ENCODE assay signal across 6 cellular contexts in the genomic region with DNA sequence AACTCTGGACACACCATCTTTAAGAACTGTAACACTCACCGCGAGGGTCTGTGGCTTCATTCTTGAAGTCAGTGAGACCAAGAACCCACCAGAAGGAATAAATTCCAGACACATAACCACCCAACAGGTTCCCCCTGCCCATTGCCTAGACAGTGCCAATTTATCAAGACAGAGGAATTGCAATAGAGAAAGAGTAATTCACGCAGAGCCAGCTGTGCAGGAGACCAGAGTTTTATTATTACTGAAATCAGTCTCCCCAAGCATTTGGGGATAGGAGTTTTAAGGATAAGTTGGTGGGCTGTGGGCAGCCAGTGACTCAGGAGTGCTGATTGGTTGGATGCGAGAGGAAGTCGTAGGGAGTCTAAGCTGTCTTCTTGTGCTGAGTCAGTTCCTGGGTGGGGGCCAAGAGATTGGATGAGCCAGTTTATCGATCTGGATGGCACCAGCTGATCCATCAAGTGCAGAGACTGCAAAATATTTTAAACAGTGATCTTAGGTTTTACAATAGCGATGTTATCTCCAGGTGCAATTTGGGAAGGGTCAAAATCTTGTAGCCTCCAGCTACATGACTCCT.
A peak's percentile ranks its signal among the peaks of the same experiment; 100 is the strongest.
DNase-seq lines count a peak whose midpoint lies in the region; TF ChIP-seq lines count a peak whose summit lies in the region.
"Not testable (repeated sequence)": the region's sequence is repeated elsewhere in the genome, so short reads cannot be mapped to it uniquely, and the experiment has no call there.

No MANE protein-coding gene starts in this region.

- not testable (repeated sequence) for H3K79me2 ChIP-seq in hepatocyte

- DNase-seq in ELR (ENCODE audit: low read depth) (peak; percentile 27), M059J (ENCODE audit: low read depth) (peak; percentile 16), OCI-M1 (lab: John Stamatoyannopoulos, UW) (peak; percentile 20), erythroblast (lab: John Stamatoyannopoulos, UW) (peak; percentile 17 to 19)
- DNase-seq in activated CD4-positive, alpha-beta T cell treated with anti-CD3 and anti-CD28 coated beads, Interleukin-2, amount 10 ng/mL, durations not matched to agents 24 days and 14 days, result peak; percentile 40
- DNase-seq in hepatocyte (ENCODE audit: low spot score), result not testable (repeated sequence)

- not testable (repeated sequence) for H3K4me3 ChIP-seq in hepatocyte

- not testable (repeated sequence) for H3K27ac Mint-ChIP-seq in activated CD4-positive, alpha-beta T cell treated with anti-CD3 and anti-CD28 coated beads, Interleukin-2, amount 10 ng/mL, durations not matched to agents 24 days and 14 days

- not testable (repeated sequence) for H2AFZ ChIP-seq in hepatocyte

- TF ChIP-seq CTCF in hepatocyte (IDR thresholded peaks at IDR 0.05; ENCODE audit: poor library complexity), result not testable (repeated sequence)

- H3K36me3 ChIP-seq in hepatocyte (replicated peaks; ENCODE audit: insufficient read depth, low read depth), result not testable (repeated sequence)

- H3K9me3 Mint-ChIP-seq in activated CD4-positive, alpha-beta T cell treated with anti-CD3 and anti-CD28 coated beads, Interleukin-2, amount 10 ng/mL, durations not matched to agents 24 days and 14 days, result not testable (repeated sequence)

- not testable (repeated sequence) for H3K4me1 Mint-ChIP-seq in activated CD4-positive, alpha-beta T cell treated with anti-CD3 and anti-CD28 coated beads, Interleukin-2, amount 10 ng/mL, durations not matched to agents 24 days and 14 days

- H3K4me2 ChIP-seq in hepatocyte, result not testable (repeated sequence)

- H3K36me3 Mint-ChIP-seq in activated CD4-positive, alpha-beta T cell treated with anti-CD3 and anti-CD28 coated beads, Interleukin-2, amount 10 ng/mL, durations not matched to agents 24 days and 14 days (ENCODE audit: low read depth), result not testable (repeated sequence)

- H3K27me3 ChIP-seq in hepatocyte, result not testable (repeated sequence)

- H3K9me2 ChIP-seq in hepatocyte (replicated peaks; ENCODE audit: insufficient read depth), result not testable (repeated sequence)

- H3K27me3 Mint-ChIP-seq in activated CD4-positive, alpha-beta T cell treated with anti-CD3 and anti-CD28 coated beads, Interleukin-2, amount 10 ng/mL, durations not matched to agents 24 days and 14 days, result not testable (repeated sequence)

- WGBS in hepatocyte (ENCODE audit: low lambda C conversion rate, missing lambda C conversion rate), result 83% methylated on average over 7 of the region's 7 CpGs

- TF ChIP-seq POLR2A in erythroblast (IDR thresholded peaks at IDR 0.05; ENCODE audit: low read length), result not testable (repeated sequence)

- not testable (repeated sequence) for H3K9me3 ChIP-seq in hepatocyte (ENCODE audit: low read depth)

- H3K4me3 Mint-ChIP-seq in activated CD4-positive, alpha-beta T cell treated with anti-CD3 and anti-CD28 coated beads, Interleukin-2, amount 10 ng/mL, durations not matched to agents 24 days and 14 days, result not testable (repeated sequence)

- H4K20me1 ChIP-seq in hepatocyte (ENCODE audit: insufficient read depth, poor library complexity, severe bottlenecking), result not testable (repeated sequence)

- not testable (repeated sequence) for H3K4me1 ChIP-seq in hepatocyte (ENCODE audit: insufficient read depth)

- peak overlapping the region; percentile 85 for H3K27ac ChIP-seq in hepatocyte

- intact Hi-C loops in activated CD4-positive, alpha-beta T cell treated with anti-CD3 and anti-CD28 coated beads, Interleukin-2, amount 10 ng/mL, durations not matched to agents 24 days and 14 days (cut with micrococcal nuclease), result not testable (repeated sequence)
